In the genomic region with DNA sequence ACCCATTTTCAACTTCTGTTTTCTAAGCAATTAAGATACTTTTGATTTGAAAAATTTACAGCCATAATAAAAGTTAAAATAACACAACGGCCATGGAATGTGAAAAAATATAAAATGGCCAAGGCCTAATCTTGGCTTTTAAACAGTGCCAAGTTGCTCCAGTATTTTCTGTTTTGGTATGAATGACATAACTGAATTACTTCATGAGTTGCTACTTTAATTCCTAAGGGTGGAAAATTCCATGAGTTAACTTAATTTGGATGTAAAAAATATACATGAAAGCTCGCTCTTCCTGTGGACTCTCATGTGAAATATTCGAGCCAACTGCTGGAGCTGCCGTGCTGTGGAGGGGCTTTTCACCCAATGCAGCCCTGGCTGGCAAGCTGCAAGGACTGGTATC, we compare ENCODE assay signal across 19 cellular contexts.
DNase-seq lines count a peak whose midpoint lies in the region; ATAC-seq and TF ChIP-seq lines count a peak whose summit lies in the region.
"Had no signal": no experiment of that assay in that cellular context is flagged by ENCODE, and none has a peak within 500 bp of the region (broad histone marks: within the 10 kb centered on the region; RNA-seq: fewer than 3 reads in every experiment).

No MANE protein-coding gene starts in this region.

- H3K9me3 ChIP-seq in vagina: no peaks in the 10 kb centered on the region

- POLR2A ChIA-PET in WTC11 (lab: Charles Lee): no interaction called here

- peaks cover 6% of the 10 kb centered on the region; the same call in 1 of the 2 replicates for H3K36me3 Mint-ChIP-seq in WTC11
- H3K36me3 Mint-ChIP-seq: activated naive CD4-positive, alpha-beta T cell treated with anti-CD3 and anti-CD28 coated beads, Interleukin-2, amount 50 U/mL, for 24 hours had no signal

- TF ChIP-seq POLR2A in vagina (IDR thresholded peaks at IDR 0.05): no peak

- H3K27me3 ChIP-seq in rectal smooth muscle tissue (ENCODE audit: control insufficient read depth, insufficient read depth, low read length) (no peaks in the 10 kb centered on the region), vagina (no peaks in the 10 kb centered on the region), brain microvascular endothelial cell (replicated peaks) (no peaks in the 10 kb centered on the region)

- in situ Hi-C loops in brain microvascular endothelial cell (cut with HindIII; ENCODE audit: low pct_ligation_motif_present, low sequenced_read_pairs): no loop called here

- no peaks in the 10 kb centered on the region for H3K27me3 Mint-ChIP-seq in WTC11 (ENCODE audit: low read depth)
- H3K27me3 Mint-ChIP-seq: central memory CD8-positive, alpha-beta T cell had no signal

- H3K4me3 ChIP-seq in fibroblast of the aortic adventitia (ENCODE audit: low read depth, low read length) (no peak overlapping the region), rectal smooth muscle tissue (ENCODE audit: low read length) (peak overlapping the region; percentile 18), vagina (no peak overlapping the region), brain microvascular endothelial cell (ENCODE audit: low read depth, low read length) (no peak overlapping the region)

- H3K4me1 Mint-ChIP-seq in WTC11: peaks cover 15% of the 10 kb centered on the region
- H3K4me1 Mint-ChIP-seq: activated naive CD4-positive, alpha-beta T cell treated with anti-CD3 and anti-CD28 coated beads, Interleukin-2, amount 50 U/mL, for 24 hours; central memory CD8-positive, alpha-beta T cell had no signal

- no peak for DNase-seq in WTC11 (ENCODE audit: low spot score)
- peak; percentile 58 for DNase-seq in fibroblast of the aortic adventitia (ENCODE audit: low read depth)
- DNase-seq in vagina (ENCODE audit: extremely low spot score in 2 of 2): no peak
- no peak for DNase-seq in occipital lobe (lab: John Stamatoyannopoulos, UW)
- no peak for DNase-seq in GF-D8 (lab: John Stamatoyannopoulos, UW)
- DNase-seq in brain microvascular endothelial cell: no peak
- DNase-seq: activated CD4-positive, alpha-beta T cell treated with anti-CD3 and anti-CD28 coated beads for 4 hours; C1 segment of cervical spinal cord; DND-41; H9; hypothalamus; left cardiac atrium; MV-4-11; SHP77 had no signal

- ATAC-seq in WTC11: no peak

- no peaks in the 10 kb centered on the region for H3K9me3 Mint-ChIP-seq in WTC11
- H3K9me3 Mint-ChIP-seq: activated naive CD4-positive, alpha-beta T cell treated with anti-CD3 and anti-CD28 coated beads, Interleukin-2, amount 50 U/mL, for 24 hours; central memory CD8-positive, alpha-beta T cell; H9; T-helper 2 cell treated with Interferon-gamma antibody and Interleukin-4, amounts not matched to agents 5 μg/mL and 100 μg/mL, for 36 hours had no signal

- H3K36me3 ChIP-seq in rectal smooth muscle tissue (ENCODE audit: control insufficient read depth, insufficient read depth, low read length): no peaks in the 10 kb centered on the region
- no peaks in the 10 kb centered on the region for H3K36me3 ChIP-seq in vagina
- H3K36me3 ChIP-seq in brain microvascular endothelial cell (replicated peaks): no peaks in the 10 kb centered on the region

- H3K4me3 Mint-ChIP-seq in WTC11: no peak overlapping the region
- H3K4me3 Mint-ChIP-seq: activated naive CD4-positive, alpha-beta T cell treated with anti-CD3 and anti-CD28 coated beads, Interleukin-2, amount 50 U/mL, for 24 hours; central memory CD8-positive, alpha-beta T cell; H9; T-helper 2 cell treated with Interferon-gamma antibody and Interleukin-4, amounts not matched to agents 5 μg/mL and 100 μg/mL, for 36 hours had no signal

- H3K4me1 ChIP-seq in rectal smooth muscle tissue (ENCODE audit: control insufficient read depth, insufficient read depth, low read length): peaks cover 23% of the 10 kb centered on the region
- peaks cover 39% of the 10 kb centered on the region for H3K4me1 ChIP-seq in vagina

- peak overlapping the region; percentile 58 for H3K27ac ChIP-seq in rectal smooth muscle tissue (ENCODE audit: low read depth, low read length)
- peak overlapping the region; percentile 63 for H3K27ac ChIP-seq in vagina
- H3K27ac ChIP-seq in brain microvascular endothelial cell: no peak overlapping the region
- H3K27ac ChIP-seq: epithelial cell of prostate had no signal

- CTCF ChIA-PET in WTC11 (lab: Charles Lee): interaction anchor here (0.7 kb wide), 1 partner anchor 11 kb away, joined by 3 read pairs; no protein-coding TSS in a partner anchor

- H3K9ac ChIP-seq in rectal smooth muscle tissue (ENCODE audit: low read length): no peak overlapping the region

- intact Hi-C loops in vagina (cut with DNase I): loop anchor here (10.0 kb wide), 1 partner anchor 340 kb away; a partner anchor contains a TSS

- H3K27ac Mint-ChIP-seq in WTC11: peak overlapping the region; percentile 1; the same call in 1 of the 2 replicates
- H3K27ac Mint-ChIP-seq: activated naive CD4-positive, alpha-beta T cell treated with anti-CD3 and anti-CD28 coated beads, Interleukin-2, amount 50 U/mL, for 24 hours; T-helper 2 cell treated with Interferon-gamma antibody and Interleukin-4, amounts not matched to agents 5 μg/mL and 100 μg/mL, for 36 hours had no signal

- no peak for TF ChIP-seq CTCF in WTC11 (IDR thresholded peaks at IDR 0.05)
- TF ChIP-seq CTCF in fibroblast of the aortic adventitia (IDR thresholded peaks at IDR 0.05; ENCODE audit: insufficient read depth, low read length): no peak
- no peak for TF ChIP-seq CTCF in vagina (IDR thresholded peaks at IDR 0.05)
- TF ChIP-seq CTCF in brain microvascular endothelial cell (IDR thresholded peaks at IDR 0.05; ENCODE audit: low read depth, low read length, missing control alignments): no peak

TF ChIP-seq in WTC11, 78 proteins besides CTCF, POLR2A, EP300 and RAD21 (continues in another document):
- TF ChIP-seq, protein P1, sequence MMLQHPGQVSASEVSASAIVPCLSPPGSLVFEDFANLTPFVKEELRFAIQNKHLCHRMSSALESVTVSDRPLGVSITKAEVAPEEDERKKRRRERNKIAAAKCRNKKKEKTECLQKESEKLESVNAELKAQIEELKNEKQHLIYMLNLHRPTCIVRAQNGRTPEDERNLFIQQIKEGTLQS (CRISPR knock-in tag; conservative IDR thresholded peaks at IDR 0.05): no peak
- TF ChIP-seq, protein P2, sequence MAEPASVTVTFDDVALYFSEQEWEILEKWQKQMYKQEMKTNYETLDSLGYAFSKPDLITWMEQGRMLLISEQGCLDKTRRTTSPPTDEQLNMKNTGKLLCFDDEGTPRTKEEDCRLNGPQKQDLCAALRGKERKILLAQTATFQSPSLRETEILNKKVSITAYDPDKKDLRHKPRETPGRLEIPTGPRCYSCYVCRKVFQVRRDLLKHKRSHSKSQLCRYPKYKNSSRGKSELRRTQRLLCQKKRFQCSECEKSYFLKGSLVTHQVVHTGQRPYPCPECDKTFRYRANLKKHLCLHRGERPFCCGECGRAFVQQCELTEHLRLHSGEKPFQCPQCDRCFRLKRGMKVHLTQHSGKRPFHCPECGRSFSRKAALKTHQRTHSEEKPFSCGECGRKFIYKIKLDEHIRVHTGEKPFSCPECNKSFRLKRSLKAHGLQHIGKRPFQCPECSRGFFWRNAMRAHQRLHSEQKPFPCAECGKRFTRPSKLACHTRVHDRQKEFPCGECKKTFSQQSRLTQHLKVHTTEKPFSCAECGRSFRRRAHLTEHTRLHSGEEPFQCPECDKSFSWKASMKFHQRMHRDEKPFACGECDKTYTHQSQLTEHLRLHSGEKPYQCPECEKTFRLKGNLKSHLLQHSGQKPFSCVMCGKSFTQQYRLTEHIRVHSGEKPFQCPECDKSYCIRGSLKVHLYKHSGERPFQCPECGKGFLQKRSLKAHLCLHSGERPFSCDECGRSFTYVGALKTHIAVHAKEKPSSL (CRISPR knock-in tag; conservative IDR thresholded peaks at IDR 0.05): no peak
- TF ChIP-seq EMX1 (CRISPR knock-in tag; IDR thresholded peaks at IDR 0.05) (no peak), ZNF263 (CRISPR knock-in tag; IDR thresholded peaks at IDR 0.05; ENCODE audit: low read depth) (no peak), FOXJ3 (CRISPR knock-in tag; IDR thresholded peaks at IDR 0.05; ENCODE audit: borderline replicate concordance) (no peak), RORB (CRISPR knock-in tag; IDR thresholded peaks at IDR 0.05) (no peak), NR3C1 (CRISPR knock-in tag; conservative IDR thresholded peaks at IDR 0.05; ENCODE audit: low read depth) (no peak), MYBL2 (CRISPR knock-in tag; IDR thresholded peaks at IDR 0.05) (no peak), ZNF396 (CRISPR knock-in tag; IDR thresholded peaks at IDR 0.05; ENCODE audit: borderline replicate concordance) (no peak)
- TF ChIP-seq, protein P3, sequence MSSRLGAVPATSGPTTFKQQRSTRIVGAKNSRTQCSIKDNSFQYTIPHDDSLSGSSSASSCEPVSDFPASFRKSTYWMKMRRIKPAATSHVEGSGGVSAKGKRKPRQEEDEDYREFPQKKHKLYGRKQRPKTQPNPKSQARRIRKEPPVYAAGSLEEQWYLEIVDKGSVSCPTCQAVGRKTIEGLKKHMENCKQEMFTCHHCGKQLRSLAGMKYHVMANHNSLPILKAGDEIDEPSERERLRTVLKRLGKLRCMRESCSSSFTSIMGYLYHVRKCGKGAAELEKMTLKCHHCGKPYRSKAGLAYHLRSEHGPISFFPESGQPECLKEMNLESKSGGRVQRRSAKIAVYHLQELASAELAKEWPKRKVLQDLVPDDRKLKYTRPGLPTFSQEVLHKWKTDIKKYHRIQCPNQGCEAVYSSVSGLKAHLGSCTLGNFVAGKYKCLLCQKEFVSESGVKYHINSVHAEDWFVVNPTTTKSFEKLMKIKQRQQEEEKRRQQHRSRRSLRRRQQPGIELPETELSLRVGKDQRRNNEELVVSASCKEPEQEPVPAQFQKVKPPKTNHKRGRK (CRISPR knock-in tag; IDR thresholded peaks at IDR 0.05; ENCODE audit: borderline replicate concordance): no peak
- TF ChIP-seq, protein P4, sequence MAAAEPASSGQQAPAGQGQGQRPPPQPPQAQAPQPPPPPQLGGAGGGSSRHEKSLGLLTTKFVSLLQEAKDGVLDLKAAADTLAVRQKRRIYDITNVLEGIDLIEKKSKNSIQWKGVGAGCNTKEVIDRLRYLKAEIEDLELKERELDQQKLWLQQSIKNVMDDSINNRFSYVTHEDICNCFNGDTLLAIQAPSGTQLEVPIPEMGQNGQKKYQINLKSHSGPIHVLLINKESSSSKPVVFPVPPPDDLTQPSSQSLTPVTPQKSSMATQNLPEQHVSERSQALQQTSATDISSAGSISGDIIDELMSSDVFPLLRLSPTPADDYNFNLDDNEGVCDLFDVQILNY (CRISPR knock-in tag; IDR thresholded peaks at IDR 0.05): no peak
